14 cellular contexts compared by ENCODE assay signal in the genomic region with DNA sequence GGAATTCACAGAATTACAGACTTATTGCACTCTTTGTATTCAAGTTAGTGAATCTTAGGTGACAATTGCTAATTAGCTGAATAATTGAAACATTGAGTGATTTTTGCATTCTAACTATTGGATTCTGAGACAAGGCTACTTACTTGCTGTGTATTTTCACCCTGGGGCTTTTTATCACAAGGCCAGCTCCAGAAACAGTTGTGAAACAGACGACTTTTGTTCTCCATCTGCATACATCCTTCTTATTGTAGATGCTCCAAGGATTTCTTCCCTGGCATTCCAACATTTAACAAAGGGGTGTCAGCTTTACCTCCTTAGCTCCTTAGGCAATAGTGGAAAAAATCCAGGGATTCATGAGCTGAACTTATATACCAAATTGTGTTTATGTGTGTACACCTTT.
"Had no signal": no experiment of that assay in that cellular context is flagged by ENCODE, and none has a peak within 500 bp of the region (broad histone marks: within the 10 kb centered on the region; RNA-seq: fewer than 3 reads in every experiment).

No MANE protein-coding gene starts in this region.

- DNase-seq: occipital lobe; ovary; posterior cingulate gyrus; psoas muscle; right cardiac atrium; right lobe of liver; sigmoid colon; stimulated activated CD4-positive, alpha-beta T cell treated with anti-CD3 and anti-CD28 coated beads, Interleukin-2, amount 100 ng/mL, for 24 hours; stimulated activated CD4-positive, alpha-beta T cell treated with anti-CD3 and anti-CD28 coated beads, Interleukin-2, amount 100 ng/mL, for 48 hours; stimulated activated naive B cell treated with anti-CD40 and anti-IgM and Interleukin-4, amounts not matched to agents 10 μg/mL and 1 μg/mL and 100 μg/mL, for 72 hours; stimulated activated naive CD4-positive, alpha-beta T cell treated with Interleukin-2 at 50 U/mL for 16 hours; upper lobe of left lung had no signal

- ATAC-seq: natural killer cell treated with Interleukin-12 subunit alpha and Interleukin-12 subunit beta and Interleukin-15 and Interleukin-18, amount 100 ng/mL, for 72 hours; right cardiac atrium; stimulated activated effector memory CD8-positive, alpha-beta T cell treated with anti-CD3 and anti-CD28 coated beads, Interleukin-12 subunit alpha, Interleukin-12 subunit beta, amount 100 ng/mL, for 72 hours had no signal
